ENCODE assay signal across 24 cellular contexts in genomic region chr3:166248784-166249183, GRCh38.
DNase-seq lines count a peak whose midpoint lies in the region; ATAC-seq, FAIRE-seq and TF ChIP-seq lines count a peak whose summit lies in the region.
"Had no signal": no experiment of that assay in that cellular context is flagged by ENCODE, and none has a peak within 500 bp of the region (broad histone marks: within the 10 kb centered on the region; RNA-seq: fewer than 3 reads in every experiment).

No MANE protein-coding gene starts in this region.

- no peak overlapping the region for H3K23ac ChIP-seq in mesendoderm (ENCODE audit: low read length)

- H2BK5ac ChIP-seq in mesendoderm (ENCODE audit: low read length): no peak overlapping the region

- H3K79me2 ChIP-seq in mesendoderm (ENCODE audit: control insufficient read depth, insufficient read depth, low read length): no peaks in the 10 kb centered on the region

- peaks cover 6% of the 10 kb centered on the region; the same call in 1 of the 2 replicates for H3K9me3 ChIP-seq in HUES64 (ENCODE audit: insufficient read depth, low read depth, low read length)
- H3K9me3 ChIP-seq in left ventricle myocardium inferior (replicated peaks): peaks cover 17% of the 10 kb centered on the region
- H3K9me3 ChIP-seq: BE2C, SJCRH30 had no signal

- DNase-seq in ELF-1 (ENCODE audit: low read depth, low spot score): peak; percentile 45
- DNase-seq in bronchial epithelial cell (ENCODE audit: low read depth): peak; percentile 56
- DNase-seq in mesendoderm: peak; percentile 42
- DNase-seq in NCI-H2227 (lab: John Stamatoyannopoulos, UW; ENCODE audit: unreplicated experiment): no peak
- no peak for DNase-seq in left ventricle myocardium inferior
- DNase-seq in NCI-H1417 treated with DMSO at 0.1 percent for 48 hours (lab: John Stamatoyannopoulos, UW): no peak
- DNase-seq: 8988T; ACHN; BE2C; CD8-positive, alpha-beta memory T cell; DMS79 treated with DMSO at 0.1 percent for 48 hours; H7; MV-4-11; NCI-H1105 treated with DMSO at 0.1 percent for 48 hours; NCI-H2029; NCI-H446 treated with DMSO at 0.1 percent for 48 hours; OCI-M1; SJCRH30 had no signal

- no peak overlapping the region for H4K8ac ChIP-seq in mesendoderm (ENCODE audit: low read depth, low read length)

- H3K18ac ChIP-seq in mesendoderm (ENCODE audit: low read length): no peak overlapping the region

- ATAC-seq in HG03469 (IDR thresholded peaks at IDR 0.05; ENCODE audit: unreplicated experiment): no peak
- ATAC-seq: Right ventricle myocardium inferior had no signal

- intact Hi-C loops in left ventricle myocardium inferior (cut with micrococcal nuclease): no loop called here

- TF ChIP-seq CTCF in bronchial epithelial cell (IDR thresholded peaks at IDR 0.05; ENCODE audit: insufficient read depth, low read length, severe bottlenecking): no peak
- TF ChIP-seq CTCF in left ventricle myocardium inferior (IDR thresholded peaks at IDR 0.05; ENCODE audit: borderline replicate concordance): no peak

- H3K79me1 ChIP-seq in mesendoderm (ENCODE audit: low read length): no peaks in the 10 kb centered on the region

- H3K36me3 ChIP-seq in HUES64 (ENCODE audit: insufficient read depth, low read length) (no peaks in the 10 kb centered on the region), bronchial epithelial cell (ENCODE audit: control insufficient read depth, insufficient read depth, low read length) (no peaks in the 10 kb centered on the region), mesendoderm (ENCODE audit: control insufficient read depth, insufficient read depth, low read length) (no peaks in the 10 kb centered on the region), left ventricle myocardium inferior (no peaks in the 10 kb centered on the region)
- H3K36me3 ChIP-seq: BE2C, SJCRH30 had no signal

- H3K4me3 ChIP-seq in HUES64 (ENCODE audit: low read length): no peak overlapping the region
- no peak overlapping the region for H3K4me3 ChIP-seq in bronchial epithelial cell (ENCODE audit: low read depth, low read length)
- no peak overlapping the region for H3K4me3 ChIP-seq in mesendoderm (ENCODE audit: low read length)
- no peak overlapping the region for H3K4me3 ChIP-seq in left ventricle myocardium inferior
- H3K4me3 ChIP-seq: SJCRH30 had no signal

- no peak overlapping the region for H3K4ac ChIP-seq in mesendoderm (ENCODE audit: low read depth, low read length)

- no peak for FAIRE-seq in bronchial epithelial cell (lab: Jason Lieb, UNC)
- FAIRE-seq: GM12892, GM19239, RCC 7860 had no signal

- H3K4me2 ChIP-seq in mesendoderm (ENCODE audit: low read length): no peak overlapping the region

- peak overlapping the region; percentile 65; the same call in 1 of the 2 replicates for H3K27ac ChIP-seq in HUES64 (ENCODE audit: low read depth, low read length)
- no peak overlapping the region for H3K27ac ChIP-seq in mesendoderm (ENCODE audit: low read depth, low read length)
- no peak overlapping the region for H3K27ac ChIP-seq in left ventricle myocardium inferior (replicated peaks)
- H3K27ac ChIP-seq: SJCRH30 had no signal

- H3K9ac ChIP-seq in HUES64 (ENCODE audit: low read depth, low read length): no peak overlapping the region
- H3K9ac ChIP-seq in mesendoderm (ENCODE audit: low read length): no peak overlapping the region

- no peak overlapping the region for H4K5ac ChIP-seq in mesendoderm (ENCODE audit: low read length)

- H2AK5ac ChIP-seq in mesendoderm (ENCODE audit: low read length): no peak overlapping the region

- H3K56ac ChIP-seq in mesendoderm (ENCODE audit: low read length): no peak overlapping the region

- H3K4me1 ChIP-seq in HUES64 (ENCODE audit: insufficient read depth, low read length) (no peaks in the 10 kb centered on the region), mesendoderm (ENCODE audit: control insufficient read depth, low read depth, low read length) (no peaks in the 10 kb centered on the region), left ventricle myocardium inferior (no peaks in the 10 kb centered on the region)
- H3K4me1 ChIP-seq: BE2C, SJCRH30 had no signal

- H2BK15ac ChIP-seq in mesendoderm (replicated peaks; ENCODE audit: low read depth): no peak overlapping the region

- 61% methylated on average over 3 of the region's 3 CpGs for WGBS in HUES64
- no CpG with 5 or more reads among the region's 3 CpGs for WGBS in mesendoderm (ENCODE audit: extremely low coverage, insufficient coverage, low lambda C conversion rate)

- H3K27me3 ChIP-seq in HUES64 (ENCODE audit: insufficient read depth, low read length) (no peaks in the 10 kb centered on the region), bronchial epithelial cell (ENCODE audit: control insufficient read depth, insufficient read depth, low read length) (no peaks in the 10 kb centered on the region), mesendoderm (ENCODE audit: insufficient read depth, low read length, poor library complexity) (no peaks in the 10 kb centered on the region), left ventricle myocardium inferior (ENCODE audit: low read depth) (no peaks in the 10 kb centered on the region)
- H3K27me3 ChIP-seq: BE2C, SJCRH30 had no signal

- H2BK120ac ChIP-seq in mesendoderm (ENCODE audit: low read depth, low read length): no peak overlapping the region

Comparison
In these comparisons a context has a peak if more than half of its experiments do, and no peak if none do; other contexts are left out.
1. DNase-seq: peak in ELF-1 (single experiment), bronchial epithelial cell (single experiment) and mesendoderm (single experiment); none in NCI-H2227 (single experiment), left ventricle myocardium inferior (single experiment) and NCI-H1417 treated with DMSO at 0.1 percent for 48 hours (single experiment).